In genomic region chr5:115840825-115841224, GRCh38 we compare ENCODE assay signal across 1 cellular context.
TF ChIP-seq lines count a peak whose summit lies in the region.

No MANE protein-coding gene starts in this region.

TF ChIP-seq in A549, 52 proteins besides CTCF, POLR2A, EP300 and RAD21 (continued from another document):
- TF ChIP-seq POLR2AphosphoS2 (conservative IDR thresholded peaks at IDR 0.05; ENCODE audit: low read length) (no peak), ESRRA (IDR thresholded peaks at IDR 0.05; ENCODE audit: borderline replicate concordance, low read length) (no peak), HOXB5 (CRISPR knock-in tag; IDR thresholded peaks at IDR 0.05) (no peak), CHD2 (IDR thresholded peaks at IDR 0.05; ENCODE audit: low read length, partially characterized antibody) (no peak), SREBF2 (IDR thresholded peaks at IDR 0.05) (no peak), ATOH8 (CRISPR knock-in tag; IDR thresholded peaks at IDR 0.05; ENCODE audit: low read depth) (no peak), NR3C1 (IDR thresholded peaks at IDR 0.05) (no peak), HEYL (CRISPR knock-in tag; IDR thresholded peaks at IDR 0.05) (no peak), BCL3 (IDR thresholded peaks at IDR 0.05) (no peak)
- TF ChIP-seq, protein P1, sequence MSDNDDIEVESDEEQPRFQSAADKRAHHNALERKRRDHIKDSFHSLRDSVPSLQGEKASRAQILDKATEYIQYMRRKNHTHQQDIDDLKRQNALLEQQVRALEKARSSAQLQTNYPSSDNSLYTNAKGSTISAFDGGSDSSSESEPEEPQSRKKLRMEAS (IDR thresholded peaks at IDR 0.05), result no peak
TF ChIP-seq in A549: peak in this region for 0.
